8 cellular contexts compared by ENCODE assay signal in genomic region chr21:36155603-36156338, GRCh38. TPM values are rescaled to one million over a fixed set of nuclear protein-coding genes. Genes with fewer than 3 reads are reported as not detected.
DNase-seq lines count a peak whose midpoint lies in the region; ATAC-seq and TF ChIP-seq lines count a peak whose summit lies in the region.

No MANE protein-coding gene starts in this region.

- DNase-seq in ascending aorta (ENCODE audit: low spot score in 2 of 2) (no peak), thoracic aorta (ENCODE audit: low spot score) (no peak), NCI-H1930 (lab: John Stamatoyannopoulos, UW) (no peak), Ammon's horn (ENCODE audit: low spot score) (no peak)

- H3K27ac ChIP-seq in DOHH2 (ENCODE audit: low read depth, low read length) (no peak overlapping the region), ascending aorta (peak overlapping the region; percentile 58 to 63), layer of hippocampus (ENCODE audit: low read depth, low read length) (peak overlapping the region; percentile 38), thoracic aorta (peak overlapping the region; percentile 1 to 44)

- peak overlapping the region; percentile 68 for H3K4me3 ChIP-seq in DOHH2 (ENCODE audit: low read length)
- peak overlapping the region; percentile 81 to 83 for H3K4me3 ChIP-seq in ascending aorta
- H3K4me3 ChIP-seq in thoracic aorta, result peak overlapping the region; percentile 82

- H4K20me1 ChIP-seq in DOHH2 (ENCODE audit: control insufficient read depth, insufficient read depth, low read depth, low read length), result no peaks in the 10 kb centered on the region

- H3K4me2 ChIP-seq in DOHH2 (ENCODE audit: low read length), result peak overlapping the region; percentile 82

- no peak for ATAC-seq in thoracic aorta (ENCODE audit: insufficient number of reproducible peaks, low FRiP score, low read depth)
- no peak for ATAC-seq in GM21825 (IDR thresholded peaks at IDR 0.05; ENCODE audit: unreplicated experiment)

- no peaks in the 10 kb centered on the region for H3K79me2 ChIP-seq in DOHH2 (ENCODE audit: control insufficient read depth, low read length)

- peak; percentile 54 for TF ChIP-seq EP300 in Ishikawa (IDR thresholded peaks at IDR 0.05; ENCODE audit: borderline replicate concordance)

- no peak for TF ChIP-seq CTCF in DOHH2 (IDR thresholded peaks at IDR 0.05; ENCODE audit: low read depth, low read length, poor library complexity, severe bottlenecking)
- no peak for TF ChIP-seq CTCF in ascending aorta (IDR thresholded peaks at IDR 0.05)
- TF ChIP-seq CTCF in thoracic aorta (IDR thresholded peaks at IDR 0.05), result no peak

- TF ChIP-seq RAD21 in Ishikawa (IDR thresholded peaks at IDR 0.05; ENCODE audit: low read depth), result no peak

- intact Hi-C loops in ascending aorta (cut with DNase I), result loop anchor here (1.0 to 10.0 kb wide), 6 partner anchors 20 to 917 kb away; partner anchors contain the start of genes CBR3, MORC3, PIGP and SETD4

- H3K36me3 ChIP-seq in DOHH2 (ENCODE audit: control insufficient read depth, low read length) (no peaks in the 10 kb centered on the region), ascending aorta (no peaks in the 10 kb centered on the region), thoracic aorta (no peaks in the 10 kb centered on the region)

- H3K27me3 ChIP-seq in DOHH2 (ENCODE audit: control insufficient read depth, low read length), result peaks cover 9% of the 10 kb centered on the region
- no peaks in the 10 kb centered on the region for H3K27me3 ChIP-seq in ascending aorta
- no peaks in the 10 kb centered on the region for H3K27me3 ChIP-seq in layer of hippocampus (ENCODE audit: control insufficient read depth, insufficient read depth, low read length)
- no peaks in the 10 kb centered on the region for H3K27me3 ChIP-seq in thoracic aorta (replicated peaks; ENCODE audit: insufficient read depth)

- no peaks in the 10 kb centered on the region for H3F3A ChIP-seq in DOHH2 (ENCODE audit: control insufficient read depth, insufficient read depth)

- H3K9me2 ChIP-seq in DOHH2 (replicated peaks; ENCODE audit: control insufficient read depth, low read length), result no peaks in the 10 kb centered on the region

- H3K4me1 ChIP-seq in DOHH2 (ENCODE audit: control insufficient read depth, low read length), result peaks cover 18% of the 10 kb centered on the region
- H3K4me1 ChIP-seq in ascending aorta, result peaks cover 7 to 8% of the 10 kb centered on the region in 2 donors
- peaks cover 5 to 15% of the 10 kb centered on the region in 2 donors for H3K4me1 ChIP-seq in thoracic aorta (ENCODE audit: control insufficient read depth in 1 of 2, low read depth in 2 of 2)

- H3K9me3 ChIP-seq in DOHH2 (ENCODE audit: control insufficient read depth, insufficient read depth, low read length) (no peaks in the 10 kb centered on the region), ascending aorta (no peaks in the 10 kb centered on the region), thoracic aorta (no peaks in the 10 kb centered on the region)

TF ChIP-seq in Ishikawa, 13 proteins besides CTCF, POLR2A, EP300 and RAD21:
- TF ChIP-seq TEAD4 (IDR thresholded peaks at IDR 0.05) (peak; percentile 10; the same call in 1 of the 2 replicates), FOXM1 (IDR thresholded peaks at IDR 0.05; ENCODE audit: borderline replicate concordance, low read depth) (no peak), MAX (IDR thresholded peaks at IDR 0.05) (peak; percentile 60), NFIC (IDR thresholded peaks at IDR 0.05) (no peak), YY1 (IDR thresholded peaks at IDR 0.05; ENCODE audit: low read depth) (0 out of 2 replicates have a peak, but pooled peaks have one; percentile 29), EGR1 (IDR thresholded peaks at IDR 0.05) (no peak), TCF12 (IDR thresholded peaks at IDR 0.05; ENCODE audit: low read depth) (peak; percentile 69; the same call in 1 of the 2 replicates), CEBPB (IDR thresholded peaks at IDR 0.05) (no peak), ZBTB7A (IDR thresholded peaks at IDR 0.05; ENCODE audit: low read depth) (peak; percentile 87), CREB1 (IDR thresholded peaks at IDR 0.05; ENCODE audit: low read depth) (no peak), TAF1 (IDR thresholded peaks at IDR 0.05; ENCODE audit: low read depth) (peak; percentile 71)
- TF ChIP-seq, protein P1, sequence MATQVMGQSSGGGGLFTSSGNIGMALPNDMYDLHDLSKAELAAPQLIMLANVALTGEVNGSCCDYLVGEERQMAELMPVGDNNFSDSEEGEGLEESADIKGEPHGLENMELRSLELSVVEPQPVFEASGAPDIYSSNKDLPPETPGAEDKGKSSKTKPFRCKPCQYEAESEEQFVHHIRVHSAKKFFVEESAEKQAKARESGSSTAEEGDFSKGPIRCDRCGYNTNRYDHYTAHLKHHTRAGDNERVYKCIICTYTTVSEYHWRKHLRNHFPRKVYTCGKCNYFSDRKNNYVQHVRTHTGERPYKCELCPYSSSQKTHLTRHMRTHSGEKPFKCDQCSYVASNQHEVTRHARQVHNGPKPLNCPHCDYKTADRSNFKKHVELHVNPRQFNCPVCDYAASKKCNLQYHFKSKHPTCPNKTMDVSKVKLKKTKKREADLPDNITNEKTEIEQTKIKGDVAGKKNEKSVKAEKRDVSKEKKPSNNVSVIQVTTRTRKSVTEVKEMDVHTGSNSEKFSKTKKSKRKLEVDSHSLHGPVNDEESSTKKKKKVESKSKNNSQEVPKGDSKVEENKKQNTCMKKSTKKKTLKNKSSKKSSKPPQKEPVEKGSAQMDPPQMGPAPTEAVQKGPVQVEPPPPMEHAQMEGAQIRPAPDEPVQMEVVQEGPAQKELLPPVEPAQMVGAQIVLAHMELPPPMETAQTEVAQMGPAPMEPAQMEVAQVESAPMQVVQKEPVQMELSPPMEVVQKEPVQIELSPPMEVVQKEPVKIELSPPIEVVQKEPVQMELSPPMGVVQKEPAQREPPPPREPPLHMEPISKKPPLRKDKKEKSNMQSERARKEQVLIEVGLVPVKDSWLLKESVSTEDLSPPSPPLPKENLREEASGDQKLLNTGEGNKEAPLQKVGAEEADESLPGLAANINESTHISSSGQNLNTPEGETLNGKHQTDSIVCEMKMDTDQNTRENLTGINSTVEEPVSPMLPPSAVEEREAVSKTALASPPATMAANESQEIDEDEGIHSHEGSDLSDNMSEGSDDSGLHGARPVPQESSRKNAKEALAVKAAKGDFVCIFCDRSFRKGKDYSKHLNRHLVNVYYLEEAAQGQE (IDR thresholded peaks at IDR 0.05; ENCODE audit: low read depth), result no peak
- TF ChIP-seq, protein P2, sequence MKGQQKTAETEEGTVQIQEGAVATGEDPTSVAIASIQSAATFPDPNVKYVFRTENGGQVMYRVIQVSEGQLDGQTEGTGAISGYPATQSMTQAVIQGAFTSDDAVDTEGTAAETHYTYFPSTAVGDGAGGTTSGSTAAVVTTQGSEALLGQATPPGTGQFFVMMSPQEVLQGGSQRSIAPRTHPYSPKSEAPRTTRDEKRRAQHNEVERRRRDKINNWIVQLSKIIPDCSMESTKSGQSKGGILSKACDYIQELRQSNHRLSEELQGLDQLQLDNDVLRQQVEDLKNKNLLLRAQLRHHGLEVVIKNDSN (IDR thresholded peaks at IDR 0.05), result peak; percentile 82

RNA-seq across cellular contexts. Expression of gene DOP1B, which starts 0.9 kb away (rescaled TPM):
- 4.5 TPM for total RNA-seq in ascending aorta
- total RNA-seq in thoracic aorta, result 10 to 100 TPM; 14.6 to 20.6 TPM

RNA-seq across cellular contexts. Expression of gene CBR3, which starts 20.9 kb away (rescaled TPM):
- total RNA-seq in ascending aorta (59.2 TPM), thoracic aorta (10 to 100 TPM; 19.3 to 27.6 TPM)
